In genomic region chr16:31350275-31351005, GRCh38 we compare ENCODE assay signal across 16 cellular contexts. TPM values are rescaled to one million over a fixed set of nuclear protein-coding genes. Genes with fewer than 3 reads are reported as not detected.
DNase-seq lines count a peak whose midpoint lies in the region; ATAC-seq and TF ChIP-seq lines count a peak whose summit lies in the region.
"Had no signal": no experiment of that assay in that cellular context is flagged by ENCODE, and none has a peak within 500 bp of the region (broad histone marks: within the 10 kb centered on the region; RNA-seq: fewer than 3 reads in every experiment).

No MANE protein-coding gene starts in this region.

- no peak for TF ChIP-seq CTCF in CD14-positive monocyte (IDR thresholded peaks at IDR 0.05)
- no peak for TF ChIP-seq CTCF in sigmoid colon (IDR thresholded peaks at IDR 0.05)

- H3K4me3 Mint-ChIP-seq in CD14-positive monocyte (peak overlapping the region; percentile 60 to 62), IgD-negative memory B cell (peak overlapping the region in 3 of 4 donors; percentile 0 to 54 (median 8))
- H3K4me3 Mint-ChIP-seq in activated naive CD8-positive, alpha-beta T cell treated with anti-CD3 and anti-CD28 coated beads, Interleukin-2, amount 50 U/mL, for 24 hours = no peak overlapping the region
- H3K4me3 Mint-ChIP-seq: CD4-positive, alpha-beta memory T cell had no signal

- H3K36me3 Mint-ChIP-seq in CD14-positive monocyte (peaks cover 19 to 24% of the 10 kb centered on the region in 2 donors), IgD-negative memory B cell (peaks cover 1% of the 10 kb centered on the region)
- H3K36me3 Mint-ChIP-seq in activated naive CD8-positive, alpha-beta T cell treated with anti-CD3 and anti-CD28 coated beads, Interleukin-2, amount 50 U/mL, for 24 hours (ENCODE audit: low read depth) = no peaks in the 10 kb centered on the region
- H3K36me3 Mint-ChIP-seq: CD4-positive, alpha-beta memory T cell had no signal

- H3K27ac ChIP-seq in sigmoid colon = no peak overlapping the region
- H3K27ac ChIP-seq: RWPE1 had no signal

- no peaks in the 10 kb centered on the region for H3K36me3 ChIP-seq in sigmoid colon
- H3K36me3 ChIP-seq: stomach had no signal

- H3K27ac Mint-ChIP-seq in CD14-positive monocyte (peak overlapping the region; percentile 100), IgD-negative memory B cell (peak overlapping the region; percentile 0 to 95 (median 79))
- H3K27ac Mint-ChIP-seq in activated naive CD8-positive, alpha-beta T cell treated with anti-CD3 and anti-CD28 coated beads, Interleukin-2, amount 50 U/mL, for 24 hours = no peak overlapping the region

- 70 to 76% methylated on average over 12 of the region's 12 CpGs for WGBS in sigmoid colon, 2 donors

- no peak overlapping the region for H3K4me3 ChIP-seq in sigmoid colon
- H3K4me3 ChIP-seq: stomach had no signal

- peak; percentile 1 for ATAC-seq in activated naive CD8-positive, alpha-beta T cell treated with anti-CD3 and anti-CD28 coated beads, Interleukin-2, amount 50 U/mL, for 24 hours
- no peak for ATAC-seq in HG02610 (IDR thresholded peaks at IDR 0.05; ENCODE audit: unreplicated experiment)

- intact Hi-C loops in CD14-positive monocyte (cut with micrococcal nuclease) (loop anchor here (5.0 kb wide), 4 partner anchors 48 to 522 kb away; partner anchors contain the start of genes ARMC5 (in 1 of the 2), KAT8 (in 1 of the 2) and ZNF267 (in 1 of the 2)), sigmoid colon (cut with DNase I) (no loop called here)

- TF ChIP-seq POLR2A in sigmoid colon (IDR thresholded peaks at IDR 0.05) = no peak

- no peaks in the 10 kb centered on the region for H3K9me3 ChIP-seq in sigmoid colon
- H3K9me3 ChIP-seq: stomach had no signal

- no peaks in the 10 kb centered on the region for H3K4me1 ChIP-seq in sigmoid colon

- DNase-seq in CD14-positive monocyte (ENCODE audit: low spot score) (peak; percentile 95), mucosa of gallbladder (ENCODE audit: low spot score) (peak; percentile 21), sigmoid colon (no peak), T1000 (lab: John Stamatoyannopoulos, UW) (no peak), NCI-H524 treated with DMSO at 0.1 percent for 48 hours (lab: John Stamatoyannopoulos, UW) (no peak)
- DNase-seq in activated naive CD8-positive, alpha-beta T cell treated with anti-CD3 and anti-CD28 coated beads, Interleukin-2, amount 50 U/mL, for 24 hours = no peak
- DNase-seq: CD4-positive, alpha-beta memory T cell; HCEC 1CT; NCI-H1436; NCI-H510A treated with DMSO at 0.1 percent for 48 hours; stimulated activated CD4-positive, alpha-beta T cell treated with anti-CD3 and anti-CD28 coated beads, Interleukin-4, amount 100 ng/mL, for 24 hours; stomach had no signal

- H3K4me1 Mint-ChIP-seq in CD14-positive monocyte (peaks cover 81% of the 10 kb centered on the region), IgD-negative memory B cell (peaks cover 48 to 69% (median 57%) of the 10 kb centered on the region in 3 donors)
- peaks cover 51% of the 10 kb centered on the region for H3K4me1 Mint-ChIP-seq in activated naive CD8-positive, alpha-beta T cell treated with anti-CD3 and anti-CD28 coated beads, Interleukin-2, amount 50 U/mL, for 24 hours

- TF ChIP-seq EP300 in sigmoid colon (IDR thresholded peaks at IDR 0.05) = peak in 2 of 4 donors; percentile 35 to 42

- H3K27me3 Mint-ChIP-seq in CD14-positive monocyte (ENCODE audit: low read depth in 3 of 3) (peaks cover 0 to 12% (median 1%) of the 10 kb centered on the region in 3 donors), IgD-negative memory B cell (peaks cover 2% of the 10 kb centered on the region)
- peaks cover 2% of the 10 kb centered on the region for H3K27me3 Mint-ChIP-seq in activated naive CD8-positive, alpha-beta T cell treated with anti-CD3 and anti-CD28 coated beads, Interleukin-2, amount 50 U/mL, for 24 hours

- peaks cover 0 to 6% (median 0%) of the 10 kb centered on the region in 3 donors for H3K27me3 ChIP-seq in sigmoid colon

- H3K9me3 Mint-ChIP-seq in CD14-positive monocyte (peaks cover 0 to 6% (median 1%) of the 10 kb centered on the region in 7 donors), IgD-negative memory B cell (no peaks in the 10 kb centered on the region)
- H3K9me3 Mint-ChIP-seq in activated naive CD8-positive, alpha-beta T cell treated with anti-CD3 and anti-CD28 coated beads, Interleukin-2, amount 50 U/mL, for 24 hours = no peaks in the 10 kb centered on the region

RNA-seq across cellular contexts. Expression of gene ITGAX, which starts 4.5 kb away (rescaled TPM):
- polyA plus RNA-seq in CD14-positive monocyte (10 to 100 TPM; 40.7 to 71.3 TPM), IgD-negative memory B cell (6.2 TPM), sigmoid colon (1 to 10 TPM in 2 of 3 donors, under 1 TPM in 1; 0.60 to 7.6 (median 1.8) TPM)
- total RNA-seq in mucosa of gallbladder (16.1 TPM), sigmoid colon (1 to 10 TPM in 2 of 4 donors, under 1 TPM in 2; 0.66 to 3.8 (median 1.8) TPM)
- total RNA-seq: fibroblast of villous mesenchyme had no signal

RNA-seq across cellular contexts. Expression of gene ITGAD, which starts 42.7 kb away (rescaled TPM):
- polyA plus RNA-seq in CD14-positive monocyte (not detected), IgD-negative memory B cell (not detected), sigmoid colon (under 1 TPM in 1 of 3 donors, not detected in 2; 0.22 TPM)
- total RNA-seq in mucosa of gallbladder (0.09 TPM), sigmoid colon (not detected)
- total RNA-seq: CD4-positive, alpha-beta memory T cell; fibroblast of villous mesenchyme had no signal
- polyA plus RNA-seq: stomach had no signal

Comparison
In these comparisons a context has a peak if more than half of its experiments do, and no peak if none do; other contexts are left out.
1. DNase-seq: peak in CD14-positive monocyte (single experiment) and mucosa of gallbladder (single experiment); none in activated naive CD8-positive, alpha-beta T cell treated with anti-CD3 and anti-CD28 coated beads, Interleukin-2, amount 50 U/mL, for 24 hours (single experiment), sigmoid colon (single experiment), T1000 (single experiment) and NCI-H524 treated with DMSO at 0.1 percent for 48 hours (single experiment).